ENCODE assay signal across 17 cellular contexts in the genomic region with DNA sequence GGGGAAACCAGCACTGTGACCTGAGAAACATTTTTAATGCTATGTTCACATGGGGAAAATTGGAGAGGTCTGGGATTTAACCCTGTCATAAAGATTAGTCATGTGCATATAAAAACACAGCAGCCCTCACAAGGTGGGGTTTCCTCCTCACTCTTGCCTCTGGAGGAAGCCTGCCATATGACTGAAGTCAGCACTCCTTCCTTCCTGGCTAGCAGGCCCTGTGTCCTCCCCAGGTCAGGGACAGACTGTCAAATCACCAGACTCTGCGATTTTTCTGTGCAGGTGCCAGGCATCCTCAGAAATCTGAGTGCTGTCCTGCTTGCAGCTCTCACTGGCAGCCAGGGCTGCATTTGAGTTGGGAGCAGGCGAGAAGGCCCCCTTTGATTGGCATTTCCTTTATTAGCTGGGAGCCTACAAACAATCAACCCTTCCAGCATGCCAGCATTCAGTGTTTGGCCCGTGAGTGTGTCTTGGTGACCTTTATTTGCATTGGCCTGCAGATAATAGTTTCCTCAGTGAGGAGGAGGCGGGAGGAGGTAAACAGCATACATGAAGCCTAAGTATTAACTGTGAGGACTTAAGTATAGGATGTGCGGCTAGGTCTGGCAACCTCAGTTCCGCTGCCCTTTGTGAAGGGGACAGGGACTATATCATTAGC.
DNase-seq lines count a peak whose midpoint lies in the region; ATAC-seq and TF ChIP-seq lines count a peak whose summit lies in the region.
"Had no signal": no experiment of that assay in that cellular context is flagged by ENCODE, and none has a peak within 500 bp of the region (broad histone marks: within the 10 kb centered on the region; RNA-seq: fewer than 3 reads in every experiment).

No MANE protein-coding gene starts in this region.

- intact Hi-C loops in mucosa of descending colon (cut with DNase I, micrococcal nuclease) = no loop called here

- no peaks in the 10 kb centered on the region for H3K4me1 ChIP-seq in mucosa of descending colon (ENCODE audit: low read depth)
- H3K4me1 ChIP-seq: tibial artery had no signal

- peak; percentile 84 for ATAC-seq in mucosa of descending colon
- no peak for ATAC-seq in activated naive CD4-positive, alpha-beta T cell treated with anti-CD3 and anti-CD28 coated beads, Interleukin-2, amount 50 U/mL, for 72 hours
- no peak for ATAC-seq in GM18858 (IDR thresholded peaks at IDR 0.05; ENCODE audit: unreplicated experiment)
- ATAC-seq: activated CD4-positive, CD25-positive, alpha-beta regulatory T cell treated with anti-CD3 and anti-CD28 coated beads, Interleukin-2, amount 50 U/mL, for 24 hours had no signal

- no peak overlapping the region for H3K4me3 ChIP-seq in fibroblast of villous mesenchyme (ENCODE audit: low read depth, low read length)
- H3K4me3 ChIP-seq in mucosa of descending colon = no peak overlapping the region
- H3K4me3 ChIP-seq: tibial artery had no signal

- H3K27ac Mint-ChIP-seq in activated naive CD4-positive, alpha-beta T cell treated with anti-CD3 and anti-CD28 coated beads, Interleukin-2, amount 50 U/mL, for 72 hours = no peak overlapping the region
- H3K27ac Mint-ChIP-seq: activated naive CD8-positive, alpha-beta T cell; memory B cell had no signal

- DNase-seq in Daoy (ENCODE audit: low read depth) (peak; percentile 44), NCI-H2029 (lab: John Stamatoyannopoulos, UW) (peak; percentile 71), fibroblast of villous mesenchyme (ENCODE audit: low read depth) (peak; percentile 21), mucosa of descending colon (no peak), NCI-H82 (lab: John Stamatoyannopoulos, UW) (no peak)
- no peak for DNase-seq in activated naive CD4-positive, alpha-beta T cell treated with anti-CD3 and anti-CD28 coated beads, Interleukin-2, amount 50 U/mL, for 72 hours (ENCODE audit: low spot score in 2 of 2)
- DNase-seq in stimulated activated CD8-positive, alpha-beta memory T cell treated with anti-CD3 and anti-CD28 coated beads, Interleukin-4, amount 100 ng/mL, for 48 hours = no peak
- DNase-seq: cerebellar nuclear complex, DMS 273 treated with DMSO at 0.1 percent for 48 hours, erythroblast, MM.1S, T-helper 1 cell, tibial artery had no signal

- H3K36me3 Mint-ChIP-seq in activated naive CD4-positive, alpha-beta T cell treated with anti-CD3 and anti-CD28 coated beads, Interleukin-2, amount 50 U/mL, for 72 hours = no peaks in the 10 kb centered on the region
- H3K36me3 Mint-ChIP-seq: activated naive CD8-positive, alpha-beta T cell had no signal

- no peaks in the 10 kb centered on the region for H3K9me3 ChIP-seq in mucosa of descending colon
- H3K9me3 ChIP-seq: tibial artery had no signal

- no peaks in the 10 kb centered on the region for H3K9me3 Mint-ChIP-seq in activated naive CD4-positive, alpha-beta T cell treated with anti-CD3 and anti-CD28 coated beads, Interleukin-2, amount 50 U/mL, for 72 hours

- no peaks in the 10 kb centered on the region for H3K36me3 ChIP-seq in mucosa of descending colon (ENCODE audit: low read depth)
- H3K36me3 ChIP-seq: tibial artery had no signal

- TF ChIP-seq CTCF in fibroblast of villous mesenchyme (IDR thresholded peaks at IDR 0.05; ENCODE audit: insufficient read depth, low read depth, low read length) = no peak
- no peak for TF ChIP-seq CTCF in mucosa of descending colon (IDR thresholded peaks at IDR 0.05)

Comparison
In these comparisons a context has a peak if more than half of its experiments do, and no peak if none do; other contexts are left out.
1. DNase-seq: peak in Daoy (single experiment), NCI-H2029 (single experiment) and fibroblast of villous mesenchyme (single experiment); none in mucosa of descending colon (0 of 3), activated naive CD4-positive, alpha-beta T cell treated with anti-CD3 and anti-CD28 coated beads, Interleukin-2, amount 50 U/mL, for 72 hours (0 of 2), NCI-H82 (single experiment) and stimulated activated CD8-positive, alpha-beta memory T cell treated with anti-CD3 and anti-CD28 coated beads, Interleukin-4, amount 100 ng/mL, for 48 hours (single experiment).